In the genomic region with DNA sequence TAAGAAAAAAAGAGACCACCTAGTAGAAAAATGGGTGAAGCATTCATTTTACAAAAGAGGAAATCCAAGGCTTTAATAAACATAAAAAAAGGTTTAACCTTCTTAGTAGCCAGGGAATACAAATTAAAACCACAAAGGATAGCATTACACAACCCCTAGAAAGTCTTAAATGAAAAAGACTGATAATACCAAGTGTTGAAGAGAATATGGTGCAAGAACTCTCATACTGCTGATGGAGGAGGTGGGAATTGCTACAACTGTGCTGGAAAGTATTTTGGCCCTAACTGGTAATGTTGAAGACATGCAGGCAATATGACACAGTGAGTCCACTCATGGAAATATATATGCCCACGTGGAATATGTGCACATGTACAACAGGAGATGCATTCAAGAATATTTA, we compare ENCODE assay signal across 19 cellular contexts.
"Had no signal": no experiment of that assay in that cellular context is flagged by ENCODE, and none has a peak within 500 bp of the region (broad histone marks: within the 10 kb centered on the region; RNA-seq: fewer than 3 reads in every experiment).

No MANE protein-coding gene starts in this region.

- H3K27ac ChIP-seq: heart left ventricle, neutrophil, psoas muscle, right lobe of liver, testis, tibial nerve, upper lobe of right lung, vagina had no signal

- ATAC-seq: heart left ventricle; naive thymus-derived CD4-positive, alpha-beta T cell; psoas muscle; right lobe of liver; stimulated activated memory B cell treated with anti-CD40 and anti-IgM and Interleukin-4, amounts not matched to agents 10 μg/mL and 1 μg/mL and 100 μg/mL, for 72 hours; stimulated activated naive CD8-positive, alpha-beta T cell treated with anti-CD3 and anti-CD28 coated beads, Interleukin-15, amount 100 ng/mL, for 72 hours; upper lobe of right lung had no signal

- H3K4me3 Mint-ChIP-seq: naive thymus-derived CD4-positive, alpha-beta T cell; stimulated activated memory B cell treated with anti-CD40 and anti-IgM and Interleukin-4, amounts not matched to agents 10 μg/mL and 1 μg/mL and 100 μg/mL, for 72 hours; stimulated activated naive CD8-positive, alpha-beta T cell treated with anti-CD3 and anti-CD28 coated beads, Interleukin-15, amount 100 ng/mL, for 72 hours had no signal

- H3K9me3 ChIP-seq: neutrophil, right lobe of liver, testis, tibial nerve, upper lobe of right lung, vagina had no signal

- H3K4me3 ChIP-seq: heart left ventricle, psoas muscle, right lobe of liver, testis, tibial nerve, upper lobe of right lung, vagina had no signal

- H3K4me1 ChIP-seq: heart left ventricle, psoas muscle, right lobe of liver, testis, tibial nerve, upper lobe of right lung, vagina had no signal

- FAIRE-seq: islet of Langerhans had no signal

- H3K27ac Mint-ChIP-seq: stimulated activated memory B cell treated with anti-CD40 and anti-IgM and Interleukin-4, amounts not matched to agents 10 μg/mL and 1 μg/mL and 100 μg/mL, for 72 hours; stimulated activated naive CD8-positive, alpha-beta T cell treated with anti-CD3 and anti-CD28 coated beads, Interleukin-15, amount 100 ng/mL, for 72 hours had no signal

- H3K27me3 Mint-ChIP-seq: naive thymus-derived CD4-positive, alpha-beta T cell; stimulated activated memory B cell treated with anti-CD40 and anti-IgM and Interleukin-4, amounts not matched to agents 10 μg/mL and 1 μg/mL and 100 μg/mL, for 72 hours; stimulated activated naive CD8-positive, alpha-beta T cell treated with anti-CD3 and anti-CD28 coated beads, Interleukin-15, amount 100 ng/mL, for 72 hours had no signal

- DNase-seq: effector CD4-positive, alpha-beta T cell; foreskin melanocyte; heart left ventricle; hippocampal formation; kidney glomerular epithelial cell; naive thymus-derived CD4-positive, alpha-beta T cell; psoas muscle; retina; right lobe of liver; stimulated activated CD4-positive, alpha-beta T cell treated with anti-CD3 and anti-CD28 coated beads, Interleukin-4, amount 100 ng/mL, for 1 hour; stimulated activated CD8-positive, alpha-beta memory T cell treated with anti-CD3 and anti-CD28 coated beads, Interleukin-4, amount 100 ng/mL, for 48 hours; stimulated activated naive CD8-positive, alpha-beta T cell treated with anti-CD3 and anti-CD28 coated beads, Interleukin-15, amount 100 ng/mL, for 72 hours; testis; upper lobe of right lung had no signal
